Comparison of ENCODE assay signal across 8 cellular contexts in the genomic region with DNA sequence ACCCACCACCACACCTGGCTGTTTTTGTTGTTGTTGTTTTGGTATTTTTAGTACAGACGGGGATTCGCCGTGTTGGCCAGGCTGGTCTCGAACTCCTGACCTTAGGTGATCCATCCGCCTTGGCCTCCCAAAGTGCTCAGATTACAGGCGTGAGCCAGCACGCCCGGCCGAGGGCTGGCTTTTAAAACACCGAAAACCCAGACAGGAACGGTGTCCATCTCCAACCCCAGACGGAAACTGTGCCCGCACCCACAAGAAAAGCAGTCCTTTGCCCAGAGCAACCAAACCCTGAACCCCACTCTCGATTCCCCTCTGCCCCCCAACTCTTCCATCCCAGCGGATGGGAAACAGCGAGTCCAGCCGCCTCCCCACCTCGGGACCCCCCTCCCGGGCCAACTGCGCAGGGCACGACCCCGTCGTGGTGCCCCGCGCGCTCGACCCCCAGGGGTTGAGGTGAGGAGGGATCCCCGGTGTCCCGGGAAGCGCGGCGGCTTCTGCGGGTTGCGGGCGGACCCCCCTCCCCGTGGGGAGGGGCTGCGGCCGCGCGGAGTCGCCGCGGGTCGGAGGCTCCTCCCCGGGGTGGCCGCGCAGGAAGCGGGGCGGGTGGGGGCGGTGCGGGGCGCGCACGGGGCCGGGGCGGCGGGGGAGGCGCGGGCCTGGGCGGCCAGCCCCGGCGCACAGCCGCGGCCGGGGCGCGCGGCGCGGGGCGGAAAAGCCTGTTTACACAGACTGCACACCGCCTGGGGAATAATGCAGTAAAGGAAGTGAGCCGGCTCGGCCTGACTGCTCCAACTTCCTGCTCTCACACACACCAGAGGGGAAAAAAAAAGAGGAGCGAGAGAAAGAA. TPM values are rescaled to one million over a fixed set of nuclear protein-coding genes. Genes with fewer than 3 reads are reported as not detected.
DNase-seq lines count a peak whose midpoint lies in the region; ATAC-seq and TF ChIP-seq lines count a peak whose summit lies in the region.

A gene (plus strand): TSS at position 651 of the 847 bp plus-strand sequence.

- H3K4me3 Mint-ChIP-seq in activated CD8-positive, alpha-beta T cell treated with anti-CD3 and anti-CD28 coated beads for 36 hours, result peak within 1 kb of the TSS; percentile 82
- H3K4me3 Mint-ChIP-seq in effector memory CD8-positive, alpha-beta T cell, result peak within 1 kb of the TSS; percentile 89 to 95
- peak within 1 kb of the TSS; percentile 94 for H3K4me3 Mint-ChIP-seq in stimulated activated effector memory CD8-positive, alpha-beta T cell treated with anti-CD3 and anti-CD28 coated beads, Interleukin-12 subunit alpha, Interleukin-12 subunit beta, amount 100 ng/mL, for 72 hours

- peaks cover 4% of the 10 kb centered on the region for H3K36me3 Mint-ChIP-seq in activated CD8-positive, alpha-beta T cell treated with anti-CD3 and anti-CD28 coated beads for 36 hours (ENCODE audit: low read depth)
- peaks cover 47% of the 10 kb centered on the region for H3K36me3 Mint-ChIP-seq in effector memory CD8-positive, alpha-beta T cell (ENCODE audit: insufficient read depth)
- H3K36me3 Mint-ChIP-seq in stimulated activated effector memory CD8-positive, alpha-beta T cell treated with anti-CD3 and anti-CD28 coated beads, Interleukin-12 subunit alpha, Interleukin-12 subunit beta, amount 100 ng/mL, for 72 hours, result peaks cover 11% of the 10 kb centered on the region

- POLR2A ChIA-PET in activated CD8-positive, alpha-beta T cell treated with anti-CD3 and anti-CD28 coated beads for 36 hours (lab: Charles Lee), result interaction anchor here (1.8 kb wide), 2 partner anchors 17 to 19 kb away, joined by 7 to 13 read pairs; no protein-coding TSS in a partner anchor

- DNase-seq in A172 (ENCODE audit: low spot score) (peak; percentile 49), NCI-H526 treated with DMSO at 0.1 percent for 48 hours (lab: John Stamatoyannopoulos, UW) (peak; percentile 34), lung microvascular endothelial cell (ENCODE audit: low read depth in 2 of 2) (peak; percentile 97 to 98)
- DNase-seq in activated CD8-positive, alpha-beta T cell treated with anti-CD3 and anti-CD28 coated beads for 36 hours, result peak; percentile 64
- peak; percentile 44 to 56 (median 48) for DNase-seq in effector memory CD8-positive, alpha-beta T cell
- DNase-seq in stimulated activated effector memory CD8-positive, alpha-beta T cell treated with anti-CD3 and anti-CD28 coated beads, Interleukin-12 subunit alpha, Interleukin-12 subunit beta, amount 100 ng/mL, for 72 hours (ENCODE audit: low spot score in 2 of 2), result peak; percentile 24 to 72

- peaks cover 2% of the 10 kb centered on the region for H3K9me3 Mint-ChIP-seq in activated CD8-positive, alpha-beta T cell treated with anti-CD3 and anti-CD28 coated beads for 36 hours
- H3K9me3 Mint-ChIP-seq in effector memory CD8-positive, alpha-beta T cell, result no peaks in the 10 kb centered on the region
- no peaks in the 10 kb centered on the region for H3K9me3 Mint-ChIP-seq in stimulated activated effector memory CD8-positive, alpha-beta T cell treated with anti-CD3 and anti-CD28 coated beads, Interleukin-12 subunit alpha, Interleukin-12 subunit beta, amount 100 ng/mL, for 72 hours

- ATAC-seq in GM18505 (IDR thresholded peaks at IDR 0.05; ENCODE audit: unreplicated experiment) (peak; percentile 49), HG03064 (IDR thresholded peaks at IDR 0.05; ENCODE audit: low read depth, unreplicated experiment) (peak; percentile 61)
- peak; percentile 32 for ATAC-seq in activated CD8-positive, alpha-beta T cell treated with anti-CD3 and anti-CD28 coated beads for 36 hours
- peak; percentile 50 for ATAC-seq in effector memory CD8-positive, alpha-beta T cell (replicated peaks)
- ATAC-seq in stimulated activated effector memory CD8-positive, alpha-beta T cell treated with anti-CD3 and anti-CD28 coated beads, Interleukin-12 subunit alpha, Interleukin-12 subunit beta, amount 100 ng/mL, for 72 hours, result peak; percentile 68

- no peak for TF ChIP-seq CTCF in activated CD8-positive, alpha-beta T cell treated with anti-CD3 and anti-CD28 coated beads for 36 hours (IDR thresholded peaks at IDR 0.05)

- intact Hi-C loops in activated CD8-positive, alpha-beta T cell treated with anti-CD3 and anti-CD28 coated beads for 36 hours (cut with micrococcal nuclease), result no loop called here

- CTCF ChIA-PET in activated CD8-positive, alpha-beta T cell treated with anti-CD3 and anti-CD28 coated beads for 36 hours (lab: Charles Lee), result interaction anchor here (1.1 to 2.0 kb wide), 2 partner anchors 18 to 21 kb away, joined by 3 to 10 read pairs; no protein-coding TSS in a partner anchor

- no peak for TF ChIP-seq POLR2A in GM18505 (IDR thresholded peaks at IDR 0.05; ENCODE audit: borderline replicate concordance, extremely low read depth, insufficient read depth, insufficient read length)

- peak within 1 kb of the TSS; percentile 95 for H3K27ac Mint-ChIP-seq in activated CD8-positive, alpha-beta T cell treated with anti-CD3 and anti-CD28 coated beads for 36 hours
- H3K27ac Mint-ChIP-seq in effector memory CD8-positive, alpha-beta T cell, result peak within 1 kb of the TSS; percentile 98 to 99
- H3K27ac Mint-ChIP-seq in stimulated activated effector memory CD8-positive, alpha-beta T cell treated with anti-CD3 and anti-CD28 coated beads, Interleukin-12 subunit alpha, Interleukin-12 subunit beta, amount 100 ng/mL, for 72 hours, result peak within 1 kb of the TSS; percentile 98

- H3K27me3 Mint-ChIP-seq in activated CD8-positive, alpha-beta T cell treated with anti-CD3 and anti-CD28 coated beads for 36 hours, result no peaks in the 10 kb centered on the region
- H3K27me3 Mint-ChIP-seq in effector memory CD8-positive, alpha-beta T cell, result no peaks in the 10 kb centered on the region

- peaks cover 57% of the 10 kb centered on the region for H3K4me1 Mint-ChIP-seq in activated CD8-positive, alpha-beta T cell treated with anti-CD3 and anti-CD28 coated beads for 36 hours (ENCODE audit: low read depth)
- H3K4me1 Mint-ChIP-seq in effector memory CD8-positive, alpha-beta T cell (ENCODE audit: low read depth in 2 of 2), result peaks cover 33 to 37% of the 10 kb centered on the region in 2 donors
- H3K4me1 Mint-ChIP-seq in stimulated activated effector memory CD8-positive, alpha-beta T cell treated with anti-CD3 and anti-CD28 coated beads, Interleukin-12 subunit alpha, Interleukin-12 subunit beta, amount 100 ng/mL, for 72 hours, result peaks cover 52% of the 10 kb centered on the region

RNA-seq across cellular contexts. Expression of the gene that starts here (rescaled TPM):
- 30.9 TPM in 2 replicates for total RNA-seq in A172 (2014; rRNA removed; shearing (Covaris generic))
- total RNA-seq in activated CD8-positive, alpha-beta T cell treated with anti-CD3 and anti-CD28 coated beads for 36 hours, result 1 to 10 TPM; 7.7 TPM
- 47.2 and 47.9 TPM in 2 replicates for total RNA-seq in lung microvascular endothelial cell

Comparison
In these comparisons a context has a peak if more than half of its experiments do, and no peak if none do; other contexts are left out.
1. Peak in every context shown above with its lines: DNase-seq and ATAC-seq.
2. DNase-seq: peak in every context shown above with its lines; median percentile 98 in lung microvascular endothelial cell; 64 in activated CD8-positive, alpha-beta T cell treated with anti-CD3 and anti-CD28 coated beads for 36 hours; 49 in A172; 48 in effector memory CD8-positive, alpha-beta T cell; 48 in stimulated activated effector memory CD8-positive, alpha-beta T cell treated with anti-CD3 and anti-CD28 coated beads, Interleukin-12 subunit alpha, Interleukin-12 subunit beta, amount 100 ng/mL, for 72 hours; 34 in NCI-H526 treated with DMSO at 0.1 percent for 48 hours.